In genomic region chr14:56117765-56118610, GRCh38 we compare ENCODE assay signal across 1 cellular context.
TF ChIP-seq lines count a peak whose summit lies in the region.

A gene with protein sequence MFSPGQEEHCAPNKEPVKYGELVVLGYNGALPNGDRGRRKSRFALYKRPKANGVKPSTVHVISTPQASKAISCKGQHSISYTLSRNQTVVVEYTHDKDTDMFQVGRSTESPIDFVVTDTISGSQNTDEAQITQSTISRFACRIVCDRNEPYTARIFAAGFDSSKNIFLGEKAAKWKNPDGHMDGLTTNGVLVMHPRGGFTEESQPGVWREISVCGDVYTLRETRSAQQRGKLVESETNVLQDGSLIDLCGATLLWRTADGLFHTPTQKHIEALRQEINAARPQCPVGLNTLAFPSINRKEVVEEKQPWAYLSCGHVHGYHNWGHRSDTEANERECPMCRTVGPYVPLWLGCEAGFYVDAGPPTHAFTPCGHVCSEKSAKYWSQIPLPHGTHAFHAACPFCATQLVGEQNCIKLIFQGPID (plus strand): TSS chr14:56118411. CDS start chr14:56118661, 250 bp downstream.

TF ChIP-seq in HepG2, 621 proteins besides CTCF, POLR2A, EP300 and RAD21 (continued from another document):
- TF ChIP-seq GABPB1 (CRISPR knock-in tag; IDR thresholded peaks at IDR 0.05) (peak; percentile 29; the same call in 1 of the 2 replicates), TFDP2 (CRISPR knock-in tag; IDR thresholded peaks at IDR 0.05) (0 out of 2 replicates have a peak, but pooled peaks have one; percentile 8), TBL1XR1 (IDR thresholded peaks at IDR 0.05; ENCODE audit: borderline replicate concordance, low read length, partially characterized antibody) (no peak), ZNF292 (CRISPR knock-in tag; IDR thresholded peaks at IDR 0.05; ENCODE audit: borderline replicate concordance, low read depth) (no peak), XBP1 (CRISPR knock-in tag; IDR thresholded peaks at IDR 0.05) (no peak), FOXA1 (IDR thresholded peaks at IDR 0.05) (no peak), FOXA1 (CRISPR knock-in tag; IDR thresholded peaks at IDR 0.05) (peak; percentile 55), PRMT3 (CRISPR knock-in tag; IDR thresholded peaks at IDR 0.05; ENCODE audit: borderline replicate concordance, low read depth) (no peak), FOXA3 (CRISPR knock-in tag; IDR thresholded peaks at IDR 0.05) (peak; percentile 26; the same call in 1 of the 2 replicates)
- TF ChIP-seq, protein P1, sequence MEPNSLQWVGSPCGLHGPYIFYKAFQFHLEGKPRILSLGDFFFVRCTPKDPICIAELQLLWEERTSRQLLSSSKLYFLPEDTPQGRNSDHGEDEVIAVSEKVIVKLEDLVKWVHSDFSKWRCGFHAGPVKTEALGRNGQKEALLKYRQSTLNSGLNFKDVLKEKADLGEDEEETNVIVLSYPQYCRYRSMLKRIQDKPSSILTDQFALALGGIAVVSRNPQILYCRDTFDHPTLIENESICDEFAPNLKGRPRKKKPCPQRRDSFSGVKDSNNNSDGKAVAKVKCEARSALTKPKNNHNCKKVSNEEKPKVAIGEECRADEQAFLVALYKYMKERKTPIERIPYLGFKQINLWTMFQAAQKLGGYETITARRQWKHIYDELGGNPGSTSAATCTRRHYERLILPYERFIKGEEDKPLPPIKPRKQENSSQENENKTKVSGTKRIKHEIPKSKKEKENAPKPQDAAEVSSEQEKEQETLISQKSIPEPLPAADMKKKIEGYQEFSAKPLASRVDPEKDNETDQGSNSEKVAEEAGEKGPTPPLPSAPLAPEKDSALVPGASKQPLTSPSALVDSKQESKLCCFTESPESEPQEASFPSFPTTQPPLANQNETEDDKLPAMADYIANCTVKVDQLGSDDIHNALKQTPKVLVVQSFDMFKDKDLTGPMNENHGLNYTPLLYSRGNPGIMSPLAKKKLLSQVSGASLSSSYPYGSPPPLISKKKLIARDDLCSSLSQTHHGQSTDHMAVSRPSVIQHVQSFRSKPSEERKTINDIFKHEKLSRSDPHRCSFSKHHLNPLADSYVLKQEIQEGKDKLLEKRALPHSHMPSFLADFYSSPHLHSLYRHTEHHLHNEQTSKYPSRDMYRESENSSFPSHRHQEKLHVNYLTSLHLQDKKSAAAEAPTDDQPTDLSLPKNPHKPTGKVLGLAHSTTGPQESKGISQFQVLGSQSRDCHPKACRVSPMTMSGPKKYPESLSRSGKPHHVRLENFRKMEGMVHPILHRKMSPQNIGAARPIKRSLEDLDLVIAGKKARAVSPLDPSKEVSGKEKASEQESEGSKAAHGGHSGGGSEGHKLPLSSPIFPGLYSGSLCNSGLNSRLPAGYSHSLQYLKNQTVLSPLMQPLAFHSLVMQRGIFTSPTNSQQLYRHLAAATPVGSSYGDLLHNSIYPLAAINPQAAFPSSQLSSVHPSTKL (CRISPR knock-in tag; IDR thresholded peaks at IDR 0.05) = 0 out of 2 replicates have a peak, but pooled peaks have one; percentile 12
- TF ChIP-seq, protein P2, sequence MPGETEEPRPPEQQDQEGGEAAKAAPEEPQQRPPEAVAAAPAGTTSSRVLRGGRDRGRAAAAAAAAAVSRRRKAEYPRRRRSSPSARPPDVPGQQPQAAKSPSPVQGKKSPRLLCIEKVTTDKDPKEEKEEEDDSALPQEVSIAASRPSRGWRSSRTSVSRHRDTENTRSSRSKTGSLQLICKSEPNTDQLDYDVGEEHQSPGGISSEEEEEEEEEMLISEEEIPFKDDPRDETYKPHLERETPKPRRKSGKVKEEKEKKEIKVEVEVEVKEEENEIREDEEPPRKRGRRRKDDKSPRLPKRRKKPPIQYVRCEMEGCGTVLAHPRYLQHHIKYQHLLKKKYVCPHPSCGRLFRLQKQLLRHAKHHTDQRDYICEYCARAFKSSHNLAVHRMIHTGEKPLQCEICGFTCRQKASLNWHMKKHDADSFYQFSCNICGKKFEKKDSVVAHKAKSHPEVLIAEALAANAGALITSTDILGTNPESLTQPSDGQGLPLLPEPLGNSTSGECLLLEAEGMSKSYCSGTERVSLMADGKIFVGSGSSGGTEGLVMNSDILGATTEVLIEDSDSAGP (CRISPR knock-in tag; IDR thresholded peaks at IDR 0.05; ENCODE audit: borderline replicate concordance) = peak; percentile 98
- TF ChIP-seq, protein P3, sequence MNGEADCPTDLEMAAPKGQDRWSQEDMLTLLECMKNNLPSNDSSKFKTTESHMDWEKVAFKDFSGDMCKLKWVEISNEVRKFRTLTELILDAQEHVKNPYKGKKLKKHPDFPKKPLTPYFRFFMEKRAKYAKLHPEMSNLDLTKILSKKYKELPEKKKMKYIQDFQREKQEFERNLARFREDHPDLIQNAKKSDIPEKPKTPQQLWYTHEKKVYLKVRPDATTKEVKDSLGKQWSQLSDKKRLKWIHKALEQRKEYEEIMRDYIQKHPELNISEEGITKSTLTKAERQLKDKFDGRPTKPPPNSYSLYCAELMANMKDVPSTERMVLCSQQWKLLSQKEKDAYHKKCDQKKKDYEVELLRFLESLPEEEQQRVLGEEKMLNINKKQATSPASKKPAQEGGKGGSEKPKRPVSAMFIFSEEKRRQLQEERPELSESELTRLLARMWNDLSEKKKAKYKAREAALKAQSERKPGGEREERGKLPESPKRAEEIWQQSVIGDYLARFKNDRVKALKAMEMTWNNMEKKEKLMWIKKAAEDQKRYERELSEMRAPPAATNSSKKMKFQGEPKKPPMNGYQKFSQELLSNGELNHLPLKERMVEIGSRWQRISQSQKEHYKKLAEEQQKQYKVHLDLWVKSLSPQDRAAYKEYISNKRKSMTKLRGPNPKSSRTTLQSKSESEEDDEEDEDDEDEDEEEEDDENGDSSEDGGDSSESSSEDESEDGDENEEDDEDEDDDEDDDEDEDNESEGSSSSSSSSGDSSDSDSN (CRISPR knock-in tag; IDR thresholded peaks at IDR 0.05) = peak; percentile 33; the same call in 1 of the 2 replicates
